ENCODE assay signal across 10 cellular contexts in the genomic region with DNA sequence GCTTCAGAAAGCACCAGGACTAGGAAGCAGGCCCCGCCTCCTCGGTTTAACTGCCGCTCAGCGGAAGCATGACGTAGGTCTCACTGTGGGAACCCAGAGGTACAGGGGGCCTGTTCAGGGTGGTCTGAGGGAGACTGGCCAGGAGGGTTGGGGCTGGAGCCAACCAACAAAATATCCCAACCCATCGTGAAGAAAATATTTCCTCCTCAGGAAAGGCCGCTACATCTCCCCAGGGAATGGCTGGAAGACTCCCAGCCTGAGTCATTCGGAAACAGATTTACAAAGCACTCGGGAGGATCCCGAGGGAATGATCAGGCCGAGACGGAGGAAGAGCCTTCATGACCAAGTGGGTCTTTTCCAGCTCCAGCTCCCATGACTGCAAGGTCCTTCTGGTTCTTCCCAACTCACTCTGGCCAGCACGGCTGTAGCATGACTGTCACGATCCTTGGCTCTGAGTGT.
DNase-seq lines count a peak whose midpoint lies in the region; ATAC-seq and TF ChIP-seq lines count a peak whose summit lies in the region.
"Had no signal": no experiment of that assay in that cellular context is flagged by ENCODE, and none has a peak within 500 bp of the region (broad histone marks: within the 10 kb centered on the region; RNA-seq: fewer than 3 reads in every experiment).

No MANE protein-coding gene starts in this region.

- H3K36me3 ChIP-seq in GM23338 (ENCODE audit: insufficient read depth) (no peaks in the 10 kb centered on the region), stomach (no peaks in the 10 kb centered on the region)

- no peak overlapping the region for H2AFZ ChIP-seq in GM23338

- no peak overlapping the region for H3K4me2 ChIP-seq in GM23338

- H3K27me3 ChIP-seq in GM23338 (ENCODE audit: insufficient read depth), result no peaks in the 10 kb centered on the region
- H3K27me3 ChIP-seq in right cardiac atrium (ENCODE audit: control insufficient read depth, insufficient read depth), result no peaks in the 10 kb centered on the region
- no peaks in the 10 kb centered on the region for H3K27me3 ChIP-seq in stomach

- TF ChIP-seq POLR2A in stomach (IDR thresholded peaks at IDR 0.05), result no peak

- WGBS in right cardiac atrium, result 35% methylated on average over 14 of the region's 14 CpGs
- 61 to 75% (median 72%) methylated on average over 14 of the region's 14 CpGs for WGBS in stomach, 5 donors

- peaks cover 39% of the 10 kb centered on the region for H3K79me2 ChIP-seq in GM23338 (replicated peaks; ENCODE audit: insufficient read depth)

- H3K4me3 Mint-ChIP-seq in GM23338, result no peak overlapping the region

- 0 out of 2 replicates have a peak overlapping the region, but pooled peaks have one; percentile 39 for H3K27ac ChIP-seq in GM23338 (ENCODE audit: low read depth)
- H3K27ac ChIP-seq in right cardiac atrium (ENCODE audit: low read length), result peak overlapping the region; percentile 93
- H3K27ac ChIP-seq in stomach, result peak overlapping the region; percentile 50 to 83 (median 75)

- TF ChIP-seq CTCF in GM23338 (conservative IDR thresholded peaks at IDR 0.05; ENCODE audit: low read depth in 2 of 2) (no peak), astrocyte of the spinal cord (IDR thresholded peaks at IDR 0.05; ENCODE audit: low read depth, low read length) (no peak), stomach (IDR thresholded peaks at IDR 0.05) (no peak)

- peaks cover 17% of the 10 kb centered on the region; the same call in 2 of the 3 replicates for H3K9me3 Mint-ChIP-seq in GM23338

- 0 out of 2 replicates have a peak, but pooled peaks cover 4% of the 10 kb centered on the region for H3F3A ChIP-seq in GM23338 (replicated peaks; ENCODE audit: low read depth)

- peak; percentile 28 for ATAC-seq in GM23338
- peak; percentile 92 to 94 for ATAC-seq in right cardiac atrium

- no peak overlapping the region for H3K4me3 ChIP-seq in GM23338
- no peak overlapping the region for H3K4me3 ChIP-seq in astrocyte of the spinal cord (ENCODE audit: low read depth, low read length)
- no peak overlapping the region for H3K4me3 ChIP-seq in right cardiac atrium (ENCODE audit: low read length)
- no peak overlapping the region for H3K4me3 ChIP-seq in stomach

- H3K4me1 Mint-ChIP-seq in GM23338, result peaks cover 37% of the 10 kb centered on the region

- no peak for TF ChIP-seq EP300 in stomach (IDR thresholded peaks at IDR 0.05)

- peaks cover 12% of the 10 kb centered on the region for H3K4me1 ChIP-seq in GM23338 (ENCODE audit: insufficient read depth)
- H3K4me1 ChIP-seq in right cardiac atrium (ENCODE audit: control insufficient read depth, insufficient read depth, low read length), result peaks cover 17% of the 10 kb centered on the region
- H3K4me1 ChIP-seq in stomach, result peaks cover 8 to 38% (median 25%) of the 10 kb centered on the region in 4 donors

- H3K9me3 ChIP-seq in right cardiac atrium (ENCODE audit: control insufficient read depth, low read length) (no peaks in the 10 kb centered on the region), stomach (no peaks in the 10 kb centered on the region)

- H3K9me2 ChIP-seq in GM23338 (ENCODE audit: insufficient read depth), result no peaks in the 10 kb centered on the region

- H3K36me3 Mint-ChIP-seq in GM23338 (ENCODE audit: low read depth), result peaks cover 49% of the 10 kb centered on the region

- peak overlapping the region; percentile 66; the same call in 1 of the 2 replicates for H3K27ac Mint-ChIP-seq in GM23338

- in situ Hi-C loops in astrocyte of the spinal cord (cut with HindIII; ENCODE audit: low sequenced_read_pairs), result loop anchor here (25.0 kb wide), 1 partner anchor 415 kb away; no protein-coding TSS in a partner anchor

- H4K20me1 ChIP-seq in GM23338 (replicated peaks; ENCODE audit: insufficient read depth), result 0 out of 2 replicates have a peak, but pooled peaks cover 3% of the 10 kb centered on the region

- DNase-seq in GM23338 (ENCODE audit: low spot score), result no peak
- DNase-seq in astrocyte of the spinal cord (ENCODE audit: low read depth, low spot score), result peak; percentile 91
- DNase-seq in right cardiac atrium, result peak; percentile 93 to 94 (median 94)
- no peak for DNase-seq in stomach
- no peak for DNase-seq in activated CD8-positive, alpha-beta memory T cell treated with anti-CD3 and anti-CD28 coated beads, Interleukin-2, amount 50 U/mL, for 4 hours
- no peak for DNase-seq in stimulated activated CD4-positive, alpha-beta T cell treated with anti-CD3 and anti-CD28 coated beads, Interleukin-4, amount 100 ng/mL, for 1 hour
- no peak for DNase-seq in NCI-H2029 (lab: John Stamatoyannopoulos, UW)
- no peak for DNase-seq in NCI-H2029 treated with DMSO at 0.1 percent for 48 hours (lab: John Stamatoyannopoulos, UW)
- DNase-seq: activated naive CD4-positive, alpha-beta T cell treated with Interleukin-2 at 50 U/mL for 16 hours; Karpas-422 had no signal

- intact Hi-C loops in right cardiac atrium (cut with DNase I) (loop anchor here in 2 of 4 donors (2.0 to 10.0 kb wide), 3 partner anchors 45 to 101 kb away; partner anchors contain the start of gene LHFPL2 (in 2 of the 2)), stomach (cut with DNase I; ENCODE audit: low total_unique reads) (no loop called here)

- H3K27me3 Mint-ChIP-seq in GM23338 (ENCODE audit: insufficient read depth, low read depth, poor library complexity), result peaks cover 2% of the 10 kb centered on the region

TF ChIP-seq in GM23338, 12 proteins besides CTCF, POLR2A, EP300 and RAD21:
- TF ChIP-seq JUNB (IDR thresholded peaks at IDR 0.05; ENCODE audit: unreplicated experiment) (no peak), CREB1 (CRISPR knock-in tag; IDR thresholded peaks at IDR 0.05; ENCODE audit: low read depth) (no peak), ZNF331 (CRISPR knock-in tag; IDR thresholded peaks at IDR 0.05; ENCODE audit: low read depth) (no peak), ETS1 (IDR thresholded peaks at IDR 0.05) (no peak), EZH2phosphoT487 (IDR thresholded peaks at IDR 0.05; ENCODE audit: unreplicated experiment) (no peak), ZNF114 (CRISPR knock-in tag; IDR thresholded peaks at IDR 0.05) (no peak), EZH2 (IDR thresholded peaks at IDR 0.05; ENCODE audit: low read depth, unreplicated experiment) (no peak)
TF ChIP-seq in GM23338: peak in this region for 0.

Comparison
In these comparisons a context has a peak if more than half of its experiments do, and no peak if none do; other contexts are left out.
1. DNase-seq: peak in astrocyte of the spinal cord (single experiment) and right cardiac atrium (3 of 3); none in GM23338 (single experiment), stomach (single experiment), activated CD8-positive, alpha-beta memory T cell treated with anti-CD3 and anti-CD28 coated beads, Interleukin-2, amount 50 U/mL, for 4 hours (single experiment), stimulated activated CD4-positive, alpha-beta T cell treated with anti-CD3 and anti-CD28 coated beads, Interleukin-4, amount 100 ng/mL, for 1 hour (single experiment), NCI-H2029 (single experiment) and NCI-H2029 treated with DMSO at 0.1 percent for 48 hours (single experiment).
2. H3K27ac ChIP-seq: peak in every context shown above with its lines; median percentile 93 in right cardiac atrium; 75 in stomach; 39 in GM23338.